Comparison of ENCODE assay signal across 30 cellular contexts in genomic region chr1:247669225-247669624, GRCh38. TPM values are rescaled to one million over a fixed set of nuclear protein-coding genes. Genes with fewer than 3 reads are reported as not detected.
"Had no signal": no experiment of that assay in that cellular context is flagged by ENCODE, and none has a peak within 500 bp of the region (broad histone marks: within the 10 kb centered on the region; RNA-seq: fewer than 3 reads in every experiment).

No MANE protein-coding gene starts in this region.

- H3K27ac ChIP-seq: ascending aorta, cardiac muscle cell, KMS-11, SJCRH30, SK-N-MC had no signal

- DNase-seq: activated CD4-positive, alpha-beta T cell treated with anti-CD3 and anti-CD28 coated beads, Interleukin-2, amount 10 ng/mL, durations not matched to agents 7 days and 5 days; activated CD4-positive, alpha-beta T cell treated with anti-CD3 and anti-CD28 coated beads, Interleukin-2, amount 50 U/mL, for 48 hours; activated CD8-positive, alpha-beta T cell treated with anti-CD3 and anti-CD28 coated beads, Interleukin-2, amount 10 ng/mL, durations not matched to agents 7 days and 5 days; activated gamma-delta T cell; activated naive CD4-positive, alpha-beta T cell treated with Interleukin-2 at 50 U/mL for 16 hours; activated naive CD8-positive, alpha-beta T cell treated with anti-CD3 and anti-CD28 coated beads, Interleukin-2, amount 10 ng/mL, durations not matched to agents 7 days and 5 days; activated T-cell treated with anti-CD3 and anti-CD28 coated beads, Interleukin-2, amount 50 U/mL, for 24 hours; amygdala; MM.1S; MV-4-11; NCI-H1092; NCI-H1436 treated with DMSO at 0.1 percent for 48 hours; NCI-H1694 treated with DMSO at 0.1 percent for 48 hours; NCI-H2029; NCI-H345; NCI-H524 treated with DMSO at 0.1 percent for 48 hours; OCI-M1; SHP77; SJCRH30; T1000 had no signal

- H3K4me1 ChIP-seq: ascending aorta, SJCRH30 had no signal

- H3K4me3 ChIP-seq: ascending aorta, cardiac muscle cell, SJCRH30, SK-N-MC had no signal

- H3K27me3 ChIP-seq: ascending aorta, cardiac muscle cell, SJCRH30 had no signal

- H3K36me3 ChIP-seq: ascending aorta, cardiac muscle cell, SJCRH30 had no signal

- H3K9me3 ChIP-seq: SJCRH30 had no signal

RNA-seq across cellular contexts. Expression of gene OR13G1, which starts 10.3 kb away (rescaled TPM):
- total RNA-seq: activated CD4-positive, alpha-beta T cell treated with anti-CD3 and anti-CD28 coated beads, Interleukin-2, amount 10 ng/mL, durations not matched to agents 7 days and 5 days; activated CD8-positive, alpha-beta T cell treated with anti-CD3 and anti-CD28 coated beads, Interleukin-2, amount 10 ng/mL, durations not matched to agents 7 days and 5 days; activated naive CD8-positive, alpha-beta T cell treated with anti-CD3 and anti-CD28 coated beads, Interleukin-2, amount 10 ng/mL, durations not matched to agents 7 days and 5 days; activated T-helper 2 cell treated with anti-CD3 and anti-CD28 coated beads, Interferon-gamma antibody, Interleukin-2, Interleukin-4, amounts not matched to agents 10 μg/mL and 5 μg/mL and 100 μg/mL, durations not matched to agents 14 hours and 24 hours and 36 hours; ascending aorta; cardiac muscle cell; LHCN-M2; NCI-H460; RPMI7951; SJCRH30; T-helper 1 cell treated with Interleukin-12 subunit alpha and Interleukin-12 subunit beta and Interleukin-4 antibody, amounts not matched to agents 30 ng/mL and 1 ng/mL, for 36 hours; T-helper 2 cell treated with Interferon-gamma antibody and Interleukin-4, amounts not matched to agents 100 ng/mL and 5 ng/mL, for 36 hours had no signal

RNA-seq across cellular contexts. Expression of gene OR6F1, which starts 47.2 kb away (rescaled TPM):
- total RNA-seq: activated CD4-positive, alpha-beta T cell treated with anti-CD3 and anti-CD28 coated beads, Interleukin-2, amount 10 ng/mL, durations not matched to agents 7 days and 5 days; activated CD8-positive, alpha-beta T cell treated with anti-CD3 and anti-CD28 coated beads, Interleukin-2, amount 10 ng/mL, durations not matched to agents 7 days and 5 days; activated naive CD8-positive, alpha-beta T cell treated with anti-CD3 and anti-CD28 coated beads, Interleukin-2, amount 10 ng/mL, durations not matched to agents 7 days and 5 days; activated T-helper 2 cell treated with anti-CD3 and anti-CD28 coated beads, Interferon-gamma antibody, Interleukin-2, Interleukin-4, amounts not matched to agents 10 μg/mL and 5 μg/mL and 100 μg/mL, durations not matched to agents 14 hours and 24 hours and 36 hours; ascending aorta; cardiac muscle cell; LHCN-M2; NCI-H460; RPMI7951; SJCRH30; T-helper 1 cell treated with Interleukin-12 subunit alpha and Interleukin-12 subunit beta and Interleukin-4 antibody, amounts not matched to agents 30 ng/mL and 1 ng/mL, for 36 hours; T-helper 2 cell treated with Interferon-gamma antibody and Interleukin-4, amounts not matched to agents 100 ng/mL and 5 ng/mL, for 36 hours had no signal
